In genomic region chr13:99033814-99034213, GRCh38 we compare ENCODE assay signal across 8 cellular contexts. TPM values are rescaled to one million over a fixed set of nuclear protein-coding genes. Genes with fewer than 3 reads are reported as not detected.
DNase-seq lines count a peak whose midpoint lies in the region; ATAC-seq and TF ChIP-seq lines count a peak whose summit lies in the region.

No MANE protein-coding gene starts in this region.

- POLR2A ChIA-PET in HEK293 (lab: Yijun Ruan, JAX) (no interaction called here), RWPE1 (lab: Yijun Ruan, JAX; ENCODE audit: low non-redundant PET) (no interaction called here)

- peak; percentile 48 for DNase-seq in AG20443 (ENCODE audit: low spot score)
- peak; percentile 41 for DNase-seq in RWPE1 (ENCODE audit: low spot score)
- peak; percentile 19 for DNase-seq in fibroblast of gingiva (ENCODE audit: low read depth)
- DNase-seq in osteoblast (ENCODE audit: insufficient read length, low spot score, missing footprints), result peak; percentile 22
- no peak for DNase-seq in NCI-H187 treated with DMSO at 0.1 percent for 48 hours (lab: John Stamatoyannopoulos, UW)

- H3K27ac ChIP-seq in HEK293 (ENCODE audit: extremely low read depth, low read depth, low read length), result no peak overlapping the region
- H3K27ac ChIP-seq in RWPE1, result no peak overlapping the region
- no peak overlapping the region for H3K27ac ChIP-seq in osteoblast (ENCODE audit: low read depth, low read length)

- H3K9me3 ChIP-seq in HEK293 (ENCODE audit: control insufficient read depth, insufficient read depth, low read depth, low read length), result no peaks in the 10 kb centered on the region
- no peaks in the 10 kb centered on the region for H3K9me3 ChIP-seq in osteoblast (ENCODE audit: low read depth, low read length)

- H3K27me3 ChIP-seq in osteoblast (ENCODE audit: insufficient read depth, low read length), result no peaks in the 10 kb centered on the region

- ATAC-seq in GM21529 (IDR thresholded peaks at IDR 0.05; ENCODE audit: unreplicated experiment) (no peak), HG03135 (IDR thresholded peaks at IDR 0.05; ENCODE audit: unreplicated experiment) (no peak)

- H3K4me1 ChIP-seq in HEK293 (ENCODE audit: control insufficient read depth, insufficient read depth, low read length), result no peaks in the 10 kb centered on the region
- H3K4me1 ChIP-seq in osteoblast (ENCODE audit: insufficient read depth, low read length), result no peaks in the 10 kb centered on the region

- H3K4me3 ChIP-seq in HEK293 (ENCODE audit: low read depth, low read length), result no peak overlapping the region
- no peak overlapping the region for H3K4me3 ChIP-seq in osteoblast (ENCODE audit: insufficient read depth, low read length)

- TF ChIP-seq CTCF in HEK293 (tag by site-specific recombination; IDR thresholded peaks at IDR 0.05), result no peak
- peak; percentile 62 for TF ChIP-seq CTCF in RWPE1 (conservative IDR thresholded peaks at IDR 0.05; ENCODE audit: low read depth)
- peak; percentile 61 for TF ChIP-seq CTCF in osteoblast (IDR thresholded peaks at IDR 0.05; ENCODE audit: extremely low read depth, low read depth, low read length)

- H3K36me3 ChIP-seq in HEK293 (ENCODE audit: control insufficient read depth in 2 of 2, insufficient read depth in 1 of 2, low read length in 2 of 2), result no peaks in the 10 kb centered on the region
- H3K36me3 ChIP-seq in osteoblast (ENCODE audit: insufficient read depth, low read length), result no peaks in the 10 kb centered on the region

- no peaks in the 10 kb centered on the region for H4K20me1 ChIP-seq in osteoblast (ENCODE audit: insufficient read depth, low read length)

- H3K79me2 ChIP-seq in osteoblast (ENCODE audit: insufficient read depth, low read length), result peaks cover 3% of the 10 kb centered on the region

- CTCF ChIA-PET in HEK293 (lab: Yijun Ruan, JAX) (interaction anchor here (0.6 to 1.4 kb wide), 11 partner anchors 14 to 564 kb away, joined by 3 to 6 read pairs (median 4); no protein-coding TSS in a partner anchor), RWPE1 (lab: Yijun Ruan, JAX) (interaction anchor here (0.6 to 1.3 kb wide), 4 partner anchors 61 to 167 kb away, joined by 3 read pairs; no protein-coding TSS in a partner anchor)

- H2AFZ ChIP-seq in osteoblast (ENCODE audit: low read length), result no peak overlapping the region

- H3K4me2 ChIP-seq in osteoblast (ENCODE audit: insufficient read depth, low read length), result no peak overlapping the region

TF ChIP-seq in HEK293, 187 proteins besides CTCF, POLR2A, EP300 and RAD21:
- TF ChIP-seq KLF9 (tag by site-specific recombination; IDR thresholded peaks at IDR 0.05; ENCODE audit: low read depth) (no peak), ZNF37A (tag by site-specific recombination; IDR thresholded peaks at IDR 0.05) (no peak), ZNF654 (tag by site-specific recombination; IDR thresholded peaks at IDR 0.05; ENCODE audit: low read depth) (peak; percentile 75)
TF ChIP-seq in HEK293: peak in this region for 1.

RNA-seq across cellular contexts. Expression of gene DOCK9, which starts 56.0 kb away (rescaled TPM):
- 29.8 and 44.5 TPM in 2 replicates for total RNA-seq in osteoblast
